Comparison of ENCODE assay signal across 24 cellular contexts in the genomic region with DNA sequence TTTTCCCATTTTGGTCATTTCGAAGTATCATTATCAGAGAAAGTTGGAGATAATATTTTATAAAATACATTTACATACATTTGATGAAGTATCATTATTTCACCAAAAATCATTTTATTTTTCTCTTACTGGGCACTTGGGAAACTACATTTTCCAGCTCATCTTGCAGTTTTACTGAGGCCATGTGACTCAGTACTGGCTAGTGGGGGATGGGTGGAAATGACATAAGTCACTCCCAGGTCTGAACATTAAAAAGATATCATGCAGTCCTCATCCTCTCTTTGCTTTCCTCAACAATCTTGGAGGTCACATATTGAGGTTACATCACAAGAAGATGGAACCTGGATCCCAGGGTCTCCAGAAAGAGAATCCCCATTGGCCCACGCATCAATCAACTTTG.
"Had no signal": no experiment of that assay in that cellular context is flagged by ENCODE, and none has a peak within 500 bp of the region (broad histone marks: within the 10 kb centered on the region; RNA-seq: fewer than 3 reads in every experiment).

No MANE protein-coding gene starts in this region.

- H3K27ac ChIP-seq: adrenal gland, Peyer's patch, SJSA1 had no signal

- H3K4me3 ChIP-seq: adrenal gland, Peyer's patch, SJSA1 had no signal

- H3K27me3 ChIP-seq: adrenal gland, Peyer's patch, SJSA1 had no signal

- H3K9me3 Mint-ChIP-seq: activated naive CD8-positive, alpha-beta T cell treated with anti-CD3 and anti-CD28 coated beads, Interleukin-2, amount 10 ng/mL, durations not matched to agents 7 days and 5 days had no signal

- H3K36me3 Mint-ChIP-seq: activated naive CD8-positive, alpha-beta T cell treated with anti-CD3 and anti-CD28 coated beads, Interleukin-2, amount 10 ng/mL, durations not matched to agents 7 days and 5 days had no signal

- H3K36me3 ChIP-seq: adrenal gland, Peyer's patch, SJSA1 had no signal

- H3K9me3 ChIP-seq: adrenal gland, Peyer's patch, SJSA1 had no signal

- H3K4me1 Mint-ChIP-seq: activated naive CD8-positive, alpha-beta T cell treated with anti-CD3 and anti-CD28 coated beads, Interleukin-2, amount 10 ng/mL, durations not matched to agents 7 days and 5 days had no signal

- H3K4me3 Mint-ChIP-seq: activated CD8-positive, alpha-beta T cell treated with anti-CD3 and anti-CD28 coated beads, Interleukin-2, amount 10 ng/mL, durations not matched to agents 7 days and 5 days; activated naive CD8-positive, alpha-beta T cell treated with anti-CD3 and anti-CD28 coated beads, Interleukin-2, amount 10 ng/mL, durations not matched to agents 7 days and 5 days had no signal

- DNase-seq: activated CD4-positive, alpha-beta T cell treated with anti-CD3 and anti-CD28 coated beads for 48 hours; activated CD4-positive, alpha-beta T cell treated with anti-CD3 and anti-CD28 coated beads, Interleukin-2, amount 50 U/mL, for 4 hours; activated CD4-positive, CD25-positive, alpha-beta regulatory T cell treated with anti-CD3 and anti-CD28 coated beads, Interleukin-2, amount 50 U/mL, for 72 hours; activated CD8-positive, alpha-beta memory T cell treated with anti-CD3 and anti-CD28 coated beads, Interleukin-2, amount 50 U/mL, for 48 hours; activated CD8-positive, alpha-beta T cell treated with anti-CD3 and anti-CD28 coated beads, Interleukin-2, amount 10 ng/mL, durations not matched to agents 7 days and 5 days; activated naive CD4-positive, alpha-beta T cell treated with anti-CD3 and anti-CD28 coated beads, Interleukin-2, amount 50 U/mL, for 16 hours; activated naive CD8-positive, alpha-beta T cell treated with anti-CD3 and anti-CD28 coated beads, Interleukin-2, amount 10 ng/mL, durations not matched to agents 7 days and 5 days; activated T-cell treated with anti-CD3 and anti-CD28 coated beads, Interleukin-2, amount 50 U/mL, for 1 hour; adrenal gland; anterior cingulate cortex; caudate nucleus; Karpas-422; MM.1S; NCI-H146; NCI-H1930; NCI-H2171 treated with DMSO at 0.1 percent for 48 hours; NCI-H226; NCI-H526; NK-92 treated with Interleukin-12 subunit alpha and Interleukin-12 subunit beta, amount 100 ng/mL, for 24 hours; Peyer's patch; SHP77; SW 1271 had no signal

- ATAC-seq: activated CD8-positive, alpha-beta T cell treated with anti-CD3 and anti-CD28 coated beads, Interleukin-2, amount 10 ng/mL, durations not matched to agents 7 days and 5 days; SK-N-SH treated with all-trans-retinoic acid at 6 μM for 48 hours had no signal

- H3K27ac Mint-ChIP-seq: activated CD8-positive, alpha-beta T cell treated with anti-CD3 and anti-CD28 coated beads, Interleukin-2, amount 10 ng/mL, durations not matched to agents 7 days and 5 days; activated naive CD8-positive, alpha-beta T cell treated with anti-CD3 and anti-CD28 coated beads, Interleukin-2, amount 10 ng/mL, durations not matched to agents 7 days and 5 days had no signal

- H3K4me1 ChIP-seq: adrenal gland, Peyer's patch had no signal
